ENCODE assay signal across 13 cellular contexts in the genomic region with DNA sequence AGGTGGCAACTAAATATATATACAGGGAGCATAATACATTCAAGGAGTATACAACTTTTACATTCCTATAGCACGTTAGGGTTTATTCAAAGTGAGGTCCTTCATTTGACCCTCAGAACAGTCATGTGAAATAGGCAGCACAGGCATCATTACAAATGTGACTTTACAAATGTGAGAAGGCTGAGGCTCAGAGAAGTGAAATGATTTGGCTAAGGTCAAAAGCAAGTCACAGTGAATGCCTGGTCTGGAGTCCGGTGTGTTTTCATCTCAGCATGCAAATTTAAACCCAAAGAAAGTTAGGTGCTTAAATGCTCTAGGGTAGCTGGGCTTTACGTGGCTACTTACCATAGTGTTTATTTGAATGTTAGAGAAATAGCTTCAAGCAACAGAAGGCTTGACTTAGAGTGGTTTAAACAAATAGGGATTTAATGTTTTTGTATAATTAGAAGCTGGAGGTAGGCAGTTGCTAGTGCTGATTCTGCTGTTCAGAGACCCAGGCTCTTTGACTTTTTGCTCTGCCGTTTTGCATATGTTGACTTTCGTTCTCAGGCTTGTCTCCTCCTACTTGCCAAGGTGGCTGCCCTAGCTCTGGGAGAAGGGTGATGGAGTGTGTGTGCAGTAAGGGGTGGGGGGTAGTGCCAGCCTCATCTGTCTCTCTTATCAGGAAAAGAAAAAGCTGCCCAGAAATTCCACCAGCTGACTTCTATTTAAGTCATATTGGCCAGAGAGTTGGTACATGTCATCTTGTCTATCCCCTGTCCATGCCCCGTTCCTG.
DNase-seq lines count a peak whose midpoint lies in the region; ATAC-seq, FAIRE-seq and TF ChIP-seq lines count a peak whose summit lies in the region.
"Had no signal": no experiment of that assay in that cellular context is flagged by ENCODE, and none has a peak within 500 bp of the region (broad histone marks: within the 10 kb centered on the region; RNA-seq: fewer than 3 reads in every experiment).

No MANE protein-coding gene starts in this region.

- H3K36me3 Mint-ChIP-seq in endodermal cell (ENCODE audit: low read depth): no peaks in the 10 kb centered on the region

- peak overlapping the region; percentile 24 to 53 for H3K27ac ChIP-seq in kidney (ENCODE audit: low read depth in 2 of 2, low read length in 2 of 2)
- no peak overlapping the region for H3K27ac ChIP-seq in endodermal cell (ENCODE audit: low read depth, low read length)

- ATAC-seq in GM18499 (IDR thresholded peaks at IDR 0.05; ENCODE audit: insufficient read depth, unreplicated experiment): peak; percentile 34
- ATAC-seq in GM19463 (IDR thresholded peaks at IDR 0.05; ENCODE audit: unreplicated experiment): peak; percentile 41
- ATAC-seq: Panc1 had no signal

- H3K9ac ChIP-seq in kidney (ENCODE audit: low read length in 2 of 2): no peak overlapping the region
- no peak overlapping the region for H3K9ac ChIP-seq in endodermal cell (ENCODE audit: extremely low read depth, low read length, poor library complexity, severe bottlenecking)

- no peaks in the 10 kb centered on the region for H3K9me3 ChIP-seq in kidney (ENCODE audit: control insufficient read depth in 1 of 2, low read length in 2 of 2)
- H3K9me3 ChIP-seq in endodermal cell (ENCODE audit: control insufficient read depth, low read length): no peaks in the 10 kb centered on the region

- H3K27me3 Mint-ChIP-seq in endodermal cell (ENCODE audit: insufficient read depth): no peaks in the 10 kb centered on the region

- H3K9me3 Mint-ChIP-seq in endodermal cell: no peaks in the 10 kb centered on the region

- no peaks in the 10 kb centered on the region for H3K36me3 ChIP-seq in kidney (ENCODE audit: control insufficient read depth in 1 of 2, insufficient read depth in 2 of 2, low read length in 2 of 2)
- H3K36me3 ChIP-seq in endodermal cell (ENCODE audit: control insufficient read depth, insufficient read depth, low read length): no peaks in the 10 kb centered on the region

- FAIRE-seq in kidney (lab: Jason Lieb, UNC): no peak

- no peak for TF ChIP-seq CTCF in kidney (IDR thresholded peaks at IDR 0.05; ENCODE audit: borderline replicate concordance, extremely low read depth, insufficient read depth)
- TF ChIP-seq CTCF in endodermal cell (conservative IDR thresholded peaks at IDR 0.05): no peak

- H3K4me1 ChIP-seq in kidney (ENCODE audit: control insufficient read depth in 1 of 2, insufficient read depth in 1 of 2, low read depth in 1 of 2, low read length in 2 of 2): peaks cover 14 to 22% of the 10 kb centered on the region in 2 donors
- H3K4me1 ChIP-seq in endodermal cell (ENCODE audit: control insufficient read depth, insufficient read depth, low read length): no peaks in the 10 kb centered on the region

- no peaks in the 10 kb centered on the region for H3K27me3 ChIP-seq in endodermal cell (ENCODE audit: control insufficient read depth, insufficient read depth, low read length, poor library complexity, severe bottlenecking)

- H3K4me3 ChIP-seq in kidney (ENCODE audit: low read length in 2 of 2) (peak overlapping the region; percentile 19 to 21), endodermal cell (ENCODE audit: low read length) (no peak overlapping the region)

- intact Hi-C loops in kidney (cut with DNase I): no loop called here

- H3K4me1 Mint-ChIP-seq in endodermal cell: peaks cover 37% of the 10 kb centered on the region

- DNase-seq in NCI-H774 (lab: John Stamatoyannopoulos, UW) (peak; percentile 35), kidney (no peak), NCI-H1930 (lab: John Stamatoyannopoulos, UW) (no peak), endodermal cell (no peak), NCI-H1436 (lab: John Stamatoyannopoulos, UW) (no peak), SHP77 (lab: John Stamatoyannopoulos, UW) (no peak)
- DNase-seq: DMS79; effector CD4-positive, alpha-beta T cell; hippocampal formation; NCI-H2029 treated with DMSO at 0.1 percent for 48 hours had no signal

- H3K4me3 Mint-ChIP-seq in endodermal cell: no peak overlapping the region

- no peak overlapping the region for H3K27ac Mint-ChIP-seq in endodermal cell

- 83 to 100% methylated on average over 1 to 6 of the region's 6 CpGs for WGBS in endodermal cell (ENCODE audit: insufficient coverage in 1 of 2, insufficient read length in 1 of 2), 2 experiments
